In the genomic region with DNA sequence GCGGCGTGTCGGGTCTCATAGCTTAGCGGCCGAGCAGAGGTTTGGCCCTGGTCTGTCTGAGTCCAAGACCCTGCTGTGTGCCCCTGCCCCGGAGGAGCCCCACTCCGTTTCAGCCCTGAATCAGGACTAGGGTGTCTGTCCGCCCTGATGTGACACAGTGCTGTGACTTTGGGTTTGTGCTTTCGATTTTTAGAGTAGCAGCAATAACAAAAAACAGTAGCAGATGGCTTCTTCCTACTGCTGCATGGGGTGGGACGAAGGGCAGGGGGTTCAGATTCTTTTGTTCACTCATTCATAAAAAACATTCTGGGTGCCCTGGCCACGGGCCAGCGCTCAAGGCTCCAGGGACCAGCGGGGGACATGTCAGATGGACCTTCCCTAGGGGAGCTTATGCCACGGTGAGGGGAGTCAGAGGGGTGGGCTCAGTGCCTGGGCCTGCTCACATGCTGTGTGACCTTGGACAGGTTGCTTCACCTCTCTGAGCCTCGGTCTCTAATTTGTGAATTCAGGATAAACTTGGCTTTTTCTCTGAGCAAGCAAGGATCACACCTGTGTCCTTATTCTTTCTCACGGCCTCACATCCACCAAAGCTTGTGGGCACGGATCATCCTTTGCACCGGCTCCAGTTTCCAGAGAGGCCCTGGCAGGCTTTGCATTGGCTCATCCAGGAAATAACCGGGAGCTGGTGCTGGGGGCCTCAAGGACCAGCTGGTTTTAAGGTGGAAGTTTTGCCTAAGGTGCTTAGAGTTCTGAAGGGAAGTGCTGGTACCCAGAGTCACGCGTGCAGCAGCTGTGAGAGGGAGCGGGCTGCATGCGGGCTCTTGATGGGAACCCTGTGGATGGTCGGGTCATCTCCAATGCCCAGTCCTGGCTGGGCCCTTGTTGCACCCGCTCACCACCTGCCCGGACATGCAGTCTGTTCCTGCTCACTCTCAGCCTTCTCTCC, we compare ENCODE assay signal across 12 cellular contexts. TPM values are rescaled to one million over a fixed set of nuclear protein-coding genes. Genes with fewer than 3 reads are reported as not detected.
DNase-seq lines count a peak whose midpoint lies in the region; ATAC-seq, FAIRE-seq and TF ChIP-seq lines count a peak whose summit lies in the region.
"Had no signal": no experiment of that assay in that cellular context is flagged by ENCODE, and none has a peak within 500 bp of the region (broad histone marks: within the 10 kb centered on the region; RNA-seq: fewer than 3 reads in every experiment).

No MANE protein-coding gene starts in this region.

- no peak for TF ChIP-seq EP300 in A549 (IDR thresholded peaks at IDR 0.05)

- TF ChIP-seq CTCF in A549 (IDR thresholded peaks at IDR 0.05) = no peak
- no peak for TF ChIP-seq CTCF in Caco-2 (IDR thresholded peaks at IDR 0.05; ENCODE audit: insufficient read depth in 1 of 2, low read depth in 1 of 2, low read length in 1 of 2, severe bottlenecking in 1 of 2, unreplicated experiment in 1 of 2)

- no peaks in the 10 kb centered on the region for H3K27me3 Mint-ChIP-seq in Caco-2 (ENCODE audit: insufficient read depth, unreplicated experiment)
- H3K27me3 Mint-ChIP-seq in memory B cell = peaks cover 11% of the 10 kb centered on the region

- CTCF ChIA-PET in A549 (lab: Yijun Ruan, JAX) = interaction anchor here (1.3 to 2.4 kb wide), 2 partner anchors 8 to 684 kb away, joined by 4 to 9 read pairs; no protein-coding TSS in a partner anchor
- CTCF ChIA-PET in Caco-2 (lab: Charles Lee) = interaction anchor here (0.6 to 1.6 kb wide), 6 partner anchors 8 to 58 kb away, joined by 3 to 22 read pairs (median 4); no protein-coding TSS in a partner anchor

- DNase-seq in A549 (ENCODE audit: low read depth in 1 of 2, low spot score in 1 of 2) (no peak), Caco-2 (no peak), memory B cell (ENCODE audit: low spot score in 2 of 2) (no peak), sciatic nerve (ENCODE audit: low spot score) (no peak), middle frontal gyrus (ENCODE audit: extremely low spot score, low spot score) (no peak)
- no peak for DNase-seq in activated naive CD4-positive, alpha-beta T cell treated with anti-CD3 and anti-CD28 coated beads, Interleukin-2, amount 50 U/mL, for 72 hours (ENCODE audit: low spot score in 2 of 2)
- DNase-seq: NCI-H187, spleen, T-helper 9 cell had no signal

- no peak for TF ChIP-seq POLR2A in A549 (IDR thresholded peaks at IDR 0.05; ENCODE audit: low read length)

- peak overlapping the region; percentile 80 for H3K4me2 ChIP-seq in A549

- peaks cover 23% of the 10 kb centered on the region for H3K4me1 Mint-ChIP-seq in Caco-2 (ENCODE audit: low read depth, unreplicated experiment)
- H3K4me1 Mint-ChIP-seq in memory B cell = peaks cover 6% of the 10 kb centered on the region

- H3K36me3 ChIP-seq in Caco-2 (ENCODE audit: control insufficient read depth, insufficient read depth, low read length) = no peaks in the 10 kb centered on the region
- H3K36me3 ChIP-seq: cardiac muscle cell, spleen had no signal

- H3K36me3 Mint-ChIP-seq in Caco-2 (ENCODE audit: insufficient read depth, unreplicated experiment) (peaks cover 22% of the 10 kb centered on the region), memory B cell (no peaks in the 10 kb centered on the region)
- no peaks in the 10 kb centered on the region for H3K36me3 Mint-ChIP-seq in activated naive CD4-positive, alpha-beta T cell treated with anti-CD3 and anti-CD28 coated beads, Interleukin-2, amount 50 U/mL, for 72 hours

- WGBS in A549 (ENCODE audit: missing lambda C conversion rate) = 58% methylated on average over 16 of the region's 26 CpGs

- H3K4me3 Mint-ChIP-seq in Caco-2 (ENCODE audit: unreplicated experiment) (peak overlapping the region; percentile 77), memory B cell (peak overlapping the region; percentile 27)

- H3K4me3 ChIP-seq in A549 = peak overlapping the region; percentile 48
- peak overlapping the region; percentile 63 for H3K4me3 ChIP-seq in Caco-2 (ENCODE audit: low read depth, low read length)
- H3K4me3 ChIP-seq: cardiac muscle cell had no signal

- TF ChIP-seq RAD21 in A549 (conservative IDR thresholded peaks at IDR 0.05 in 1 of 2, IDR thresholded peaks at IDR 0.05 in 1 of 2) = no peak

- POLR2A ChIA-PET in A549 (lab: Yijun Ruan, JAX) = no interaction called here
- POLR2A ChIA-PET in Caco-2 (lab: Charles Lee) = interaction anchor here (1.3 kb wide), 1 partner anchor 9 kb away, joined by 5 read pairs; no protein-coding TSS in a partner anchor

- H3K27me3 ChIP-seq in Caco-2 (replicated peaks; ENCODE audit: control insufficient read depth, insufficient read depth, low read length) = no peaks in the 10 kb centered on the region
- H3K27me3 ChIP-seq: cardiac muscle cell had no signal

- H3K27ac Mint-ChIP-seq in Caco-2 (ENCODE audit: unreplicated experiment) (peak overlapping the region; percentile 81), memory B cell (no peak overlapping the region)
- H3K27ac Mint-ChIP-seq in activated naive CD4-positive, alpha-beta T cell treated with anti-CD3 and anti-CD28 coated beads, Interleukin-2, amount 50 U/mL, for 72 hours = peak overlapping the region in 1 of 2 donors; percentile 8

- intact Hi-C loops in Caco-2 (cut with micrococcal nuclease; ENCODE audit: unreplicated experiment) (no loop called here), sciatic nerve (cut with DNase I) (no loop called here)

- BruUV-seq in Caco-2 (replicated peaks; lab: Mats Ljungman, UMichigan) = TSS peak; percentile 77

- ATAC-seq in A549 (no peak; a peak in 1 of 6 replicates), memory B cell (ENCODE audit: low read depth) (no peak), sciatic nerve (no peak), HG02938 (IDR thresholded peaks at IDR 0.05; ENCODE audit: unreplicated experiment) (no peak), GM21717 (IDR thresholded peaks at IDR 0.05; ENCODE audit: unreplicated experiment) (no peak)
- peak; percentile 32 to 33 for ATAC-seq in activated naive CD4-positive, alpha-beta T cell treated with anti-CD3 and anti-CD28 coated beads, Interleukin-2, amount 50 U/mL, for 72 hours

- H3K9me3 ChIP-seq in A549 (no peaks in the 10 kb centered on the region), Caco-2 (no peaks in the 10 kb centered on the region)
- H3K9me3 ChIP-seq: spleen had no signal

- FAIRE-seq in A549 (lab: Jason Lieb, UNC) = no peak

- H3K4me1 ChIP-seq in A549 (peaks cover 25% of the 10 kb centered on the region; the same call in 1 of the 3 replicates), Caco-2 (peaks cover 20% of the 10 kb centered on the region)

- H3K9me3 Mint-ChIP-seq in Caco-2 (ENCODE audit: unreplicated experiment) (no peaks in the 10 kb centered on the region), memory B cell (no peaks in the 10 kb centered on the region)
- no peaks in the 10 kb centered on the region for H3K9me3 Mint-ChIP-seq in activated naive CD4-positive, alpha-beta T cell treated with anti-CD3 and anti-CD28 coated beads, Interleukin-2, amount 50 U/mL, for 72 hours

- H3K27ac ChIP-seq in A549 = peak overlapping the region; percentile 88 to 99
- H3K27ac ChIP-seq: cardiac muscle cell had no signal

TF ChIP-seq in A549, 52 proteins besides CTCF, POLR2A, EP300 and RAD21:
- peak; percentile 82; the same call in 1 of the 2 replicates for TF ChIP-seq KDM1A (IDR thresholded peaks at IDR 0.05; ENCODE audit: low read depth)
- TF ChIP-seq ZFP36 (IDR thresholded peaks at IDR 0.05; ENCODE audit: borderline replicate concordance, partially characterized antibody) = peak; percentile 68
- no peak for TF ChIP-seq TFCP2L1 (CRISPR knock-in tag; IDR thresholded peaks at IDR 0.05)

RNA-seq across cellular contexts. Expression of gene PRR5, which starts 24.4 kb away (rescaled TPM):
- polyA plus RNA-seq in A549 (2011; rRNA removed) = 7.1 and 8.5 TPM in 2 replicates
- polyA plus RNA-seq in A549 (2012; cell fraction: cytosol; rRNA removed) = 14.8 and 25.1 TPM in 2 replicates
- 35.0 and 39.1 TPM in 2 replicates for polyA plus RNA-seq in A549 (2012; cell fraction: nucleus; rRNA removed)
- 15.7 to 19.5 TPM (median 17.7 TPM) in 3 replicates for polyA plus RNA-seq in A549 (2017; fragmentation: RNase III; extraction: RNeasy Plus Mini Kit Qiagen cat#74134 plus additional on column Dnase treatment)
- polyA minus RNA-seq in A549 (2011; rRNA and poly(A)+ RNA removed) = 9.0 and 12.0 TPM in 2 replicates
- total RNA-seq in Caco-2 (2022) = 74.8 and 82.8 TPM in 2 replicates
- 10 to 100 TPM; 11.0 to 15.4 TPM for total RNA-seq in activated naive CD4-positive, alpha-beta T cell treated with anti-CD3 and anti-CD28 coated beads, Interleukin-2, amount 50 U/mL, for 72 hours
- 33.7 TPM for total RNA-seq in sciatic nerve

Comparison
In these comparisons a context has a peak if more than half of its experiments do, and no peak if none do; other contexts are left out.
1. ATAC-seq: peak in activated naive CD4-positive, alpha-beta T cell treated with anti-CD3 and anti-CD28 coated beads, Interleukin-2, amount 50 U/mL, for 72 hours (2 of 2); none in A549 (0 of 2), memory B cell (single experiment), sciatic nerve (single experiment), HG02938 (single experiment) and GM21717 (single experiment).